10 cellular contexts compared by ENCODE assay signal in genomic region chr6:142935553-142936517, GRCh38. TPM values are rescaled to one million over a fixed set of nuclear protein-coding genes. Genes with fewer than 3 reads are reported as not detected.
DNase-seq lines count a peak whose midpoint lies in the region; ATAC-seq, FAIRE-seq and TF ChIP-seq lines count a peak whose summit lies in the region.
"Had no signal": no experiment of that assay in that cellular context is flagged by ENCODE, and none has a peak within 500 bp of the region (broad histone marks: within the 10 kb centered on the region; RNA-seq: fewer than 3 reads in every experiment).

No MANE protein-coding gene starts in this region.

- no peaks in the 10 kb centered on the region for H3K9me3 Mint-ChIP-seq in WTC11

- FAIRE-seq in kidney (lab: Jason Lieb, UNC), result no peak

- H3K9me1 ChIP-seq in IMR-90 (ENCODE audit: insufficient read depth, low read length), result peaks cover 13% of the 10 kb centered on the region

- no peak overlapping the region for H2AFZ ChIP-seq in IMR-90 (replicated peaks; ENCODE audit: low read length, poor library complexity)

- no peaks in the 10 kb centered on the region for H3K27me3 Mint-ChIP-seq in WTC11 (ENCODE audit: low read depth)

- no peak overlapping the region for H2BK5ac ChIP-seq in IMR-90 (ENCODE audit: low read depth, low read length, poor library complexity, severe bottlenecking)

- H3K23ac ChIP-seq in IMR-90 (ENCODE audit: low read depth, low read length), result no peak overlapping the region

- H2AK5ac ChIP-seq in IMR-90 (ENCODE audit: low read depth, low read length), result no peak overlapping the region

- 80% methylated on average over 1 of the region's 21 CpGs; no CpG with 5 or more reads in 1 of the 2 experiments for WGBS in IMR-90 (ENCODE audit: extremely low coverage in 2 of 2, insufficient read length in 1 of 2), 2 experiments

- no peak overlapping the region for H2BK15ac ChIP-seq in IMR-90 (ENCODE audit: low read depth, low read length)

- BruUV-seq in IMR-90 (replicated peaks; lab: Mats Ljungman, UMichigan), result no TSS peak

- H4K5ac ChIP-seq in IMR-90 (ENCODE audit: low read depth, low read length), result no peak overlapping the region

- no peak overlapping the region for H3K9ac ChIP-seq in IMR-90 (ENCODE audit: low read depth, low read length)
- H3K9ac ChIP-seq in kidney (ENCODE audit: low read length in 2 of 2), result no peak overlapping the region

- peaks cover 6% of the 10 kb centered on the region; the same call in 1 of the 2 replicates for H4K20me1 ChIP-seq in IMR-90 (ENCODE audit: insufficient read depth, low read length)

- intact Hi-C loops in IMR-90 (cut with micrococcal nuclease), result no loop called here
- intact Hi-C loops in kidney (cut with DNase I), result no loop called here
- intact Hi-C loops in dorsolateral prefrontal cortex (cut with DNase I), result no loop called here

- H3K4me3 ChIP-seq in IMR-90 (ENCODE audit: insufficient read depth, low read depth, low read length), result no peak overlapping the region
- no peak overlapping the region for H3K4me3 ChIP-seq in kidney (ENCODE audit: low read length in 2 of 2)
- peak overlapping the region in 2 of 59 donors; percentile 1 to 30 for H3K4me3 ChIP-seq in dorsolateral prefrontal cortex

- in situ Hi-C loops in IMR-90 (cut with MboI; ENCODE audit: low sequenced_read_pairs), result no loop called here

- no peaks in the 10 kb centered on the region for H3K27me3 ChIP-seq in IMR-90 (ENCODE audit: control insufficient read depth, insufficient read depth, low read length)
- H3K27me3 ChIP-seq in dorsolateral prefrontal cortex, result no peaks in the 10 kb centered on the region
- H3K27me3 ChIP-seq: neutrophil had no signal

- H3K4me2 ChIP-seq in IMR-90 (ENCODE audit: low read depth, low read length), result peak overlapping the region; percentile 49; the same call in 1 of the 2 replicates

- DNase-seq in IMR-90 (no peak), kidney (peak; percentile 45), dorsolateral prefrontal cortex (no peak), WTC11 (ENCODE audit: low spot score) (no peak), caudate nucleus (lab: John Stamatoyannopoulos, UW) (no peak)
- no peak for DNase-seq in effector CD8-positive, alpha-beta T cell (lab: John Stamatoyannopoulos, UW)
- DNase-seq: NCI-H446 had no signal

- H2BK20ac ChIP-seq in IMR-90 (ENCODE audit: low read depth, low read length), result peak overlapping the region; percentile 16; the same call in 1 of the 2 replicates

- no peak overlapping the region for H3K56ac ChIP-seq in IMR-90 (ENCODE audit: extremely low read depth, insufficient read depth, low read length)

- no peak overlapping the region for H2BK120ac ChIP-seq in IMR-90 (ENCODE audit: low read depth, low read length)

- no peak overlapping the region for H3K14ac ChIP-seq in IMR-90 (replicated peaks; ENCODE audit: low read depth, low read length)

- H4K8ac ChIP-seq in IMR-90 (ENCODE audit: low read depth in 2 of 2, low read length in 2 of 2), result no peak overlapping the region

- H3K27ac ChIP-seq in IMR-90 (ENCODE audit: insufficient read depth, low read length) (no peak overlapping the region), kidney (ENCODE audit: low read depth in 2 of 2, low read length in 2 of 2) (no peak overlapping the region), dorsolateral prefrontal cortex (peak overlapping the region in 11 of 59 donors; percentile 3 to 44 (median 22)), caudate nucleus (ENCODE audit: low read depth, low read length) (no peak overlapping the region)
- H3K27ac ChIP-seq: neutrophil had no signal

- H3K4ac ChIP-seq in IMR-90 (ENCODE audit: low read depth, low read length), result no peak overlapping the region

- H3K36me3 Mint-ChIP-seq in WTC11, result no peaks in the 10 kb centered on the region

- no peak overlapping the region for H3K4me3 Mint-ChIP-seq in WTC11

- no peak for TF ChIP-seq CTCF in IMR-90 (conservative IDR thresholded peaks at IDR 0.05; ENCODE audit: low read depth, low read length)
- TF ChIP-seq CTCF in kidney (IDR thresholded peaks at IDR 0.05; ENCODE audit: borderline replicate concordance, extremely low read depth, insufficient read depth), result no peak
- no peak for TF ChIP-seq CTCF in dorsolateral prefrontal cortex (IDR thresholded peaks at IDR 0.05 in 54 of 56, conservative IDR thresholded peaks at IDR 0.05 in 2 of 56; ENCODE audit: low read depth in 1 of 56, partially characterized antibody in 56 of 56)
- TF ChIP-seq CTCF in WTC11 (IDR thresholded peaks at IDR 0.05), result no peak

- POLR2A ChIA-PET in IMR-90 (lab: Charles Lee; ENCODE audit: unreplicated experiment), result no interaction called here
- POLR2A ChIA-PET in WTC11 (lab: Charles Lee), result no interaction called here

- no peak overlapping the region for H3K27ac Mint-ChIP-seq in WTC11

- H3K36me3 ChIP-seq in IMR-90 (ENCODE audit: control insufficient read depth, insufficient read depth, low read length) (no peaks in the 10 kb centered on the region), kidney (ENCODE audit: control insufficient read depth in 1 of 2, insufficient read depth in 2 of 2, low read length in 2 of 2) (no peaks in the 10 kb centered on the region)
- H3K36me3 ChIP-seq: neutrophil had no signal

- peaks cover 6% of the 10 kb centered on the region for H3K4me1 ChIP-seq in IMR-90 (ENCODE audit: control insufficient read depth, insufficient read depth, low read length)
- peaks cover 0 to 2% of the 10 kb centered on the region in 2 donors for H3K4me1 ChIP-seq in kidney (ENCODE audit: control insufficient read depth in 1 of 2, insufficient read depth in 1 of 2, low read depth in 1 of 2, low read length in 2 of 2)

- H4K91ac ChIP-seq in IMR-90 (ENCODE audit: insufficient read depth, low read depth, low read length), result no peak overlapping the region

- peaks cover 18 to 57% of the 10 kb centered on the region in 2 experiments for H3K79me1 ChIP-seq in IMR-90 (ENCODE audit: low read depth in 1 of 2, low read length in 2 of 2)

- dilution Hi-C loops in IMR-90 (cut with HindIII; ENCODE audit: low sequenced_read_pairs, unreplicated experiment), result no loop called here

- no peak overlapping the region for H2AK9ac ChIP-seq in IMR-90 (replicated peaks; ENCODE audit: low read depth, low read length, poor library complexity)

- CTCF ChIA-PET in IMR-90 (lab: Yijun Ruan, JAX), result no interaction called here
- CTCF ChIA-PET in WTC11 (lab: Charles Lee), result no interaction called here

- no peak for TF ChIP-seq RAD21 in IMR-90 (IDR thresholded peaks at IDR 0.05; ENCODE audit: low read length)

- no peak for TF ChIP-seq POLR2A in IMR-90 (IDR thresholded peaks at IDR 0.05; ENCODE audit: low read depth, low read length)

- peaks cover 44% of the 10 kb centered on the region for H3K4me1 Mint-ChIP-seq in WTC11

- ATAC-seq in GM18498 (IDR thresholded peaks at IDR 0.05; ENCODE audit: unreplicated experiment) (peak; percentile 68), GM21528 (IDR thresholded peaks at IDR 0.05; ENCODE audit: low FRiP score, unreplicated experiment) (peak; percentile 75), IMR-90 (ENCODE audit: low read depth) (no peak), WTC11 (no peak)

- no peak overlapping the region for H3K18ac ChIP-seq in IMR-90 (ENCODE audit: low read depth, low read length)

- no peaks in the 10 kb centered on the region for H3K9me3 ChIP-seq in IMR-90 (ENCODE audit: control insufficient read depth, insufficient read depth, low read length)
- no peaks in the 10 kb centered on the region for H3K9me3 ChIP-seq in kidney (ENCODE audit: control insufficient read depth in 1 of 2, low read length in 2 of 2)
- H3K9me3 ChIP-seq: neutrophil had no signal

TF ChIP-seq in IMR-90, 13 proteins besides CTCF, POLR2A, EP300 and RAD21:
- no peak for TF ChIP-seq CEBPB (IDR thresholded peaks at IDR 0.05; ENCODE audit: low read depth, low read length)
- TF ChIP-seq MXI1 (IDR thresholded peaks at IDR 0.05; ENCODE audit: borderline replicate concordance, low read depth, low read length), result no peak
- no peak for TF ChIP-seq USF2 (IDR thresholded peaks at IDR 0.05; ENCODE audit: low read depth, low read length)
- TF ChIP-seq RCOR1 (IDR thresholded peaks at IDR 0.05; ENCODE audit: insufficient replicate concordance, low read length), result no peak
- no peak for TF ChIP-seq MAFK (IDR thresholded peaks at IDR 0.05; ENCODE audit: low read depth, low read length)
- TF ChIP-seq FOS (IDR thresholded peaks at IDR 0.05; ENCODE audit: low read depth, low read length), result no peak

TF ChIP-seq in WTC11, 78 proteins besides CTCF, POLR2A, EP300 and RAD21 (continues in another document):
- TF ChIP-seq EMX1 (CRISPR knock-in tag; IDR thresholded peaks at IDR 0.05), result no peak
- no peak for TF ChIP-seq E2F5 (CRISPR knock-in tag; IDR thresholded peaks at IDR 0.05)

RNA-seq across cellular contexts. Expression of gene HIVEP2, which starts 9.1 kb away (rescaled TPM):
- 11.1 and 11.3 TPM in 2 replicates for total RNA-seq in IMR-90 (2012; rRNA removed)
- polyA plus RNA-seq in IMR-90 (2012; rRNA removed), result 4.2 and 4.3 TPM in 2 replicates
- 1.4 and 1.5 TPM in 2 replicates for polyA plus RNA-seq in IMR-90 (2012; cell fraction: cytosol; rRNA removed)
- polyA plus RNA-seq in IMR-90 (2012; cell fraction: nucleus; rRNA removed; ENCODE audit: low replicate concordance), result 2.9 and 6.6 TPM in 2 replicates
- total RNA-seq in kidney, result 26.0 TPM
- polyA plus RNA-seq in kidney (ENCODE audit: insufficient read depth, low read depth, low replicate concordance), result 2.4 TPM
- total RNA-seq in dorsolateral prefrontal cortex, result 100 to 1,000 TPM in 29 of 120 experiments, 10 to 100 TPM in 91; 50.6 to 123 (median 88.5) TPM
- 8.6 to 11.5 TPM (median 9.1 TPM) in 3 replicates for total RNA-seq in WTC11 (2021)

Comparison
In these comparisons a context has a peak if more than half of its experiments do, and no peak if none do; other contexts are left out.
1. ATAC-seq: peak in GM18498 (single experiment) and GM21528 (single experiment); none in IMR-90 (single experiment) and WTC11 (single experiment).